Comparison of ENCODE assay signal across 2 cellular contexts in the genomic region with DNA sequence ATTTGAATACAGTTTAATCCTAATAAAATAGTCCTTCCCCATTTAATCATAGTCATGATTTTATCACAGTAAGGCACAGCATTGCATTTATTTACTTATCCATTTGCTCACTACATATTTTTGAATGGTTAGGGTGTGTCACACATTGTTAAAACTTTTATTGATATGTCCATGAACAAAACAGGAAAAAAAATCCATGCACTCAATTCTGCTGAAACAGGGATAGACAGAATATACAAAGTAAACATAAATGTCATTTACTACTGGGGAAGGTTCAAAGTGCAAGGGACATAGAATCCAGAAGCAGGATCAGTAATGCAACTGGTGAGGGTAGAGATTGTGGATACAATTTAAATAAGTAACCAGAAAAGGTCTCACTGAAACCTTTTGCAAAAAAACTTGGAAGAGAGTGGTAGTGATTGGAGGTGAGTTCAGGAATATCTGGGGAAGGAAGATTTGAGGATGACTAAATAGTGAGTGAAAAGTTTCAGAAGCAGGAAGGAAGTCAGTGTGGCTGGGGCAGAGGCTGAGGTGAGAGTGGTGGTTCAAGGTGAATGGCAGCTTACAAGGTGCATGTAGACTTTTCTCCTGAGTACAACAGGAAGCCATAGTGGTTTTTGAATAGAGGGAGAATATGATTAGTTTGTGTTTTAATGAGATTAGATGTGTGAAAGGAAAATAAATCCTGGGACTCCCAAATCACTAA.
TF ChIP-seq lines count a peak whose summit lies in the region.

No MANE protein-coding gene starts in this region.

TF ChIP-seq in H1, 55 proteins besides CTCF, POLR2A, EP300 and RAD21 (continued from another document):
- no peak for TF ChIP-seq SP2 (IDR thresholded peaks at IDR 0.05; ENCODE audit: low read length)
- no peak for TF ChIP-seq POLR2AphosphoS5 (IDR thresholded peaks at IDR 0.05; ENCODE audit: low read depth, low read length)
- TF ChIP-seq BACH1 (IDR thresholded peaks at IDR 0.05; ENCODE audit: low read length) = no peak
- TF ChIP-seq, protein P1, sequence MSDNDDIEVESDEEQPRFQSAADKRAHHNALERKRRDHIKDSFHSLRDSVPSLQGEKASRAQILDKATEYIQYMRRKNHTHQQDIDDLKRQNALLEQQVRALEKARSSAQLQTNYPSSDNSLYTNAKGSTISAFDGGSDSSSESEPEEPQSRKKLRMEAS (IDR thresholded peaks at IDR 0.05) = no peak
- no peak for TF ChIP-seq TEAD4 (IDR thresholded peaks at IDR 0.05; ENCODE audit: low read depth, low read length)
- no peak for TF ChIP-seq SAP30 (IDR thresholded peaks at IDR 0.05; ENCODE audit: insufficient read depth, insufficient replicate concordance, low read length)
- no peak for TF ChIP-seq FOSL1 (IDR thresholded peaks at IDR 0.05; ENCODE audit: insufficient read depth, low read depth, low read length)
- TF ChIP-seq CBX8 (IDR thresholded peaks at IDR 0.05; ENCODE audit: borderline replicate concordance, low read depth, low read length) = no peak
- TF ChIP-seq SP4 (IDR thresholded peaks at IDR 0.05; ENCODE audit: low read length) = no peak
- no peak for TF ChIP-seq CEBPB (IDR thresholded peaks at IDR 0.05; ENCODE audit: low read depth, low read length)

TF ChIP-seq in SK-N-SH, 30 proteins besides CTCF, POLR2A, EP300 and RAD21 (continued from another document):
- TF ChIP-seq FOSL2 (IDR thresholded peaks at IDR 0.05; ENCODE audit: borderline replicate concordance, low read depth) = no peak
- TF ChIP-seq GABPA (IDR thresholded peaks at IDR 0.05; ENCODE audit: low read depth) = no peak
- TF ChIP-seq GATA2 (CRISPR knock-in tag; IDR thresholded peaks at IDR 0.05) = no peak
- TF ChIP-seq, protein P2, sequence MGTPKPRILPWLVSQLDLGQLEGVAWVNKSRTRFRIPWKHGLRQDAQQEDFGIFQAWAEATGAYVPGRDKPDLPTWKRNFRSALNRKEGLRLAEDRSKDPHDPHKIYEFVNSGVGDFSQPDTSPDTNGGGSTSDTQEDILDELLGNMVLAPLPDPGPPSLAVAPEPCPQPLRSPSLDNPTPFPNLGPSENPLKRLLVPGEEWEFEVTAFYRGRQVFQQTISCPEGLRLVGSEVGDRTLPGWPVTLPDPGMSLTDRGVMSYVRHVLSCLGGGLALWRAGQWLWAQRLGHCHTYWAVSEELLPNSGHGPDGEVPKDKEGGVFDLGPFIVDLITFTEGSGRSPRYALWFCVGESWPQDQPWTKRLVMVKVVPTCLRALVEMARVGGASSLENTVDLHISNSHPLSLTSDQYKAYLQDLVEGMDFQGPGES (IDR thresholded peaks at IDR 0.05; ENCODE audit: low read depth, low read length) = no peak
- TF ChIP-seq CHD2 (IDR thresholded peaks at IDR 0.05; ENCODE audit: low read length, partially characterized antibody) = no peak
- no peak for TF ChIP-seq NFIC (IDR thresholded peaks at IDR 0.05; ENCODE audit: borderline replicate concordance)
- TF ChIP-seq, protein P3, sequence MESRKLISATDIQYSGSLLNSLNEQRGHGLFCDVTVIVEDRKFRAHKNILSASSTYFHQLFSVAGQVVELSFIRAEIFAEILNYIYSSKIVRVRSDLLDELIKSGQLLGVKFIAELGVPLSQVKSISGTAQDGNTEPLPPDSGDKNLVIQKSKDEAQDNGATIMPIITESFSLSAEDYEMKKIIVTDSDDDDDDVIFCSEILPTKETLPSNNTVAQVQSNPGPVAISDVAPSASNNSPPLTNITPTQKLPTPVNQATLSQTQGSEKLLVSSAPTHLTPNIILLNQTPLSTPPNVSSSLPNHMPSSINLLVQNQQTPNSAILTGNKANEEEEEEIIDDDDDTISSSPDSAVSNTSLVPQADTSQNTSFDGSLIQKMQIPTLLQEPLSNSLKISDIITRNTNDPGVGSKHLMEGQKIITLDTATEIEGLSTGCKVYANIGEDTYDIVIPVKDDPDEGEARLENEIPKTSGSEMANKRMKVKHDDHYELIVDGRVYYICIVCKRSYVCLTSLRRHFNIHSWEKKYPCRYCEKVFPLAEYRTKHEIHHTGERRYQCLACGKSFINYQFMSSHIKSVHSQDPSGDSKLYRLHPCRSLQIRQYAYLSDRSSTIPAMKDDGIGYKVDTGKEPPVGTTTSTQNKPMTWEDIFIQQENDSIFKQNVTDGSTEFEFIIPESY (IDR thresholded peaks at IDR 0.05; ENCODE audit: borderline replicate concordance, low read depth) = no peak
- TF ChIP-seq FOXM1 (IDR thresholded peaks at IDR 0.05; ENCODE audit: low read depth) = no peak
